In the genomic region with DNA sequence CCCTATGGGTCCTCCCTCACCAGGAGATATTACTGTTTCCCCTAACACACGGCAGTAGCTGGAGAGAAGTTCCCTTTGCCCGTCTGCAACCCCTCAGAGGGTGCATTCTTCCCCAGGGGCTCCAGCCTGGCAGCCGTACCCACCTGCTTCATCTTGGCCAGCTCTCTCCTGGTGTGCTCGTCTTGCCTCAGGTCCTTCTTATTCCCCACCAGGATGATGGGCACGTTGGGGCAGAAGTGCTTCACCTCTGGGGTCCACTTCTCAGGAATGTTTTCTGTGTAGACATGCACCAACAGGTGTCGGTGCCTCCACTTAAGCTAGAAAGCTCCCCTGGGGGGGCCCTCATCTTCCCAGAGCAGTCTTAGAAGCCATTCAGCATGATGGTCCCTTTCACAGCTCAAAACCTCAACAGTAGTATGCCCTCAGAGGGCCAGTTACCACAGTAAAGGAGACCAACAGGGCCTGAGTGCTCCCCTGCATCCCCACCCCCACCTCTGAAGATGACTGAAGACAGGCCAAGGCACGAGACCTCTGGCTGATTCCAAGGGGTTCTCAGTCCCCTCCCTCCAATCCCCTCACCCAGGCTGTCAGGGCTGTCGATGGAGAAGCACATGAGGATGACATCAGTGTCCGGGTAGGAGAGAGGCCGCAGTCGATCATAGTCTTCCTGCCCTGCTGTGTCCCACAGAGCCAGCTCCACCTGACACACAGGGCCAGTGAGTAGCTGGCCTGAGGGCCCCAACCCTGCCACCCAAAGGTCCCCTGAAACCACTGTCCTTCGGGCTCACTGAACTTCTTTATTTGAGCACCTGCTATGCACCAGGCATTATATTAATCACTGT, we compare ENCODE assay signal across 11 cellular contexts. TPM values are rescaled to one million over a fixed set of nuclear protein-coding genes. Genes with fewer than 3 reads are reported as not detected.
DNase-seq lines count a peak whose midpoint lies in the region; ATAC-seq and TF ChIP-seq lines count a peak whose summit lies in the region.
"Had no signal": no experiment of that assay in that cellular context is flagged by ENCODE, and none has a peak within 500 bp of the region (broad histone marks: within the 10 kb centered on the region; RNA-seq: fewer than 3 reads in every experiment).

No MANE protein-coding gene starts in this region.

- intact Hi-C loops in naive thymus-derived CD4-positive, alpha-beta T cell (cut with micrococcal nuclease): no loop called here

- H3K9me3 Mint-ChIP-seq in activated naive CD4-positive, alpha-beta T cell treated with anti-CD3 and anti-CD28 coated beads, Interleukin-2, amount 50 U/mL, for 72 hours: no peaks in the 10 kb centered on the region
- peaks cover 0 to 4% (median 0%) of the 10 kb centered on the region in 5 experiments for H3K9me3 Mint-ChIP-seq in brain
- peaks cover 0 to 3% (median 0%) of the 10 kb centered on the region in 11 donors for H3K9me3 Mint-ChIP-seq in naive thymus-derived CD4-positive, alpha-beta T cell
- H3K9me3 Mint-ChIP-seq in type B pancreatic cell: no peaks in the 10 kb centered on the region

- H3K9me3 ChIP-seq in naive thymus-derived CD4-positive, alpha-beta T cell (ENCODE audit: control insufficient read depth in 2 of 3, low read length in 3 of 3): no peaks in the 10 kb centered on the region
- H3K9me3 ChIP-seq: pancreas had no signal

- H3K4me1 Mint-ChIP-seq in brain (peaks cover 77% of the 10 kb centered on the region), type B pancreatic cell (ENCODE audit: unreplicated experiment) (peaks cover 69% of the 10 kb centered on the region)
- peaks cover 39 to 75% (median 64%) of the 10 kb centered on the region in 7 donors for H3K4me1 Mint-ChIP-seq in naive thymus-derived CD4-positive, alpha-beta T cell

- TF ChIP-seq CTCF in brain (conservative IDR thresholded peaks at IDR 0.05) (no peak), type B pancreatic cell (conservative IDR thresholded peaks at IDR 0.05) (no peak)

- DNase-seq in activated naive CD4-positive, alpha-beta T cell treated with anti-CD3 and anti-CD28 coated beads, Interleukin-2, amount 50 U/mL, for 72 hours (ENCODE audit: low spot score in 2 of 2): no peak
- DNase-seq in activated naive CD4-positive, alpha-beta T cell treated with Interleukin-2 at 50 U/mL for 16 hours: no peak
- DNase-seq in naive thymus-derived CD4-positive, alpha-beta T cell: no peak
- peak; percentile 63 for DNase-seq in type B pancreatic cell (ENCODE audit: extremely low spot score, unreplicated experiment)
- no peak for DNase-seq in stimulated activated CD8-positive, alpha-beta memory T cell treated with anti-CD3 and anti-CD28 coated beads, Interleukin-4, amount 100 ng/mL, for 48 hours
- DNase-seq: activated CD4-positive, alpha-beta T cell treated with anti-CD3 and anti-CD28 coated beads for 36 hours; NCI-H1105; pancreas had no signal

- peaks cover 5% of the 10 kb centered on the region for H3K27me3 Mint-ChIP-seq in brain
- peaks cover 0 to 2% (median 0%) of the 10 kb centered on the region in 5 donors for H3K27me3 Mint-ChIP-seq in naive thymus-derived CD4-positive, alpha-beta T cell
- H3K27me3 Mint-ChIP-seq in type B pancreatic cell: peaks cover 2% of the 10 kb centered on the region
- H3K27me3 Mint-ChIP-seq: activated CD4-positive, alpha-beta T cell treated with anti-CD3 and anti-CD28 coated beads for 36 hours had no signal

- no peak overlapping the region for H3K27ac ChIP-seq in naive thymus-derived CD4-positive, alpha-beta T cell (ENCODE audit: low read depth, low read length)

- ATAC-seq in activated naive CD4-positive, alpha-beta T cell treated with anti-CD3 and anti-CD28 coated beads, Interleukin-2, amount 50 U/mL, for 72 hours: no peak
- no peak for ATAC-seq in naive thymus-derived CD4-positive, alpha-beta T cell
- no peak for ATAC-seq in GM18519 (IDR thresholded peaks at IDR 0.05; ENCODE audit: low FRiP score, unreplicated experiment)
- no peak for ATAC-seq in GM21529 (IDR thresholded peaks at IDR 0.05; ENCODE audit: unreplicated experiment)
- ATAC-seq: activated CD4-positive, alpha-beta T cell treated with anti-CD3 and anti-CD28 coated beads for 36 hours; pancreas had no signal

- peaks cover 28 to 41% of the 10 kb centered on the region in 2 donors for H3K4me1 ChIP-seq in naive thymus-derived CD4-positive, alpha-beta T cell (ENCODE audit: control insufficient read depth in 2 of 2, insufficient read depth in 2 of 2, low read length in 2 of 2)

- H3K4me3 Mint-ChIP-seq in brain (peak overlapping the region in 3 of 5 experiments; percentile 46 to 60 (median 51)), type B pancreatic cell (peak overlapping the region; percentile 67)
- H3K4me3 Mint-ChIP-seq in naive thymus-derived CD4-positive, alpha-beta T cell: peak overlapping the region in 1 of 10 donors; percentile 7
- H3K4me3 Mint-ChIP-seq: activated CD4-positive, alpha-beta T cell treated with anti-CD3 and anti-CD28 coated beads for 36 hours had no signal

- H3K36me3 Mint-ChIP-seq in activated naive CD4-positive, alpha-beta T cell treated with anti-CD3 and anti-CD28 coated beads, Interleukin-2, amount 50 U/mL, for 72 hours: peaks cover 6 to 11% of the 10 kb centered on the region in 2 donors
- peaks cover 18% of the 10 kb centered on the region for H3K36me3 Mint-ChIP-seq in brain
- H3K36me3 Mint-ChIP-seq in naive thymus-derived CD4-positive, alpha-beta T cell: peaks cover 0 to 25% (median 0%) of the 10 kb centered on the region in 5 donors
- peaks cover 27% of the 10 kb centered on the region for H3K36me3 Mint-ChIP-seq in type B pancreatic cell

- peak overlapping the region; percentile 82 to 89 for H3K27ac Mint-ChIP-seq in activated naive CD4-positive, alpha-beta T cell treated with anti-CD3 and anti-CD28 coated beads, Interleukin-2, amount 50 U/mL, for 72 hours
- H3K27ac Mint-ChIP-seq in brain: peak overlapping the region; percentile 24 to 96 (median 78)
- peak overlapping the region; percentile 45 to 90 (median 84) for H3K27ac Mint-ChIP-seq in naive thymus-derived CD4-positive, alpha-beta T cell
- peak overlapping the region; percentile 44 for H3K27ac Mint-ChIP-seq in type B pancreatic cell

- POLR2A ChIA-PET in naive thymus-derived CD4-positive, alpha-beta T cell (lab: Charles Lee): interaction anchor here (0.6 to 1.5 kb wide), 3 partner anchors 29 to 83 kb away, joined by 3 read pairs; a partner anchor contains a TSS

- H3K27me3 ChIP-seq in naive thymus-derived CD4-positive, alpha-beta T cell (ENCODE audit: control insufficient read depth in 2 of 2, insufficient read depth in 2 of 2, low read length in 2 of 2): no peaks in the 10 kb centered on the region
- H3K27me3 ChIP-seq: pancreas had no signal

- H3K4me3 ChIP-seq in naive thymus-derived CD4-positive, alpha-beta T cell (ENCODE audit: low read length): no peak overlapping the region
- H3K4me3 ChIP-seq: pancreas had no signal

- peaks cover 0 to 26% (median 0%) of the 10 kb centered on the region in 3 experiments for H3K36me3 ChIP-seq in naive thymus-derived CD4-positive, alpha-beta T cell (ENCODE audit: control insufficient read depth in 2 of 3, insufficient read depth in 3 of 3, low read length in 3 of 3)

- CTCF ChIA-PET in naive thymus-derived CD4-positive, alpha-beta T cell (lab: Charles Lee): interaction anchor here (1.9 kb wide), 1 partner anchor 28 kb away, joined by 5 read pairs; a partner anchor contains a TSS

RNA-seq across cellular contexts. Expression of a gene that starts 4.3 kb away (rescaled TPM):
- 10 to 100 TPM; 62.4 to 81.8 TPM for total RNA-seq in activated naive CD4-positive, alpha-beta T cell treated with anti-CD3 and anti-CD28 coated beads, Interleukin-2, amount 50 U/mL, for 72 hours
- polyA plus RNA-seq in brain (ENCODE audit: insufficient read depth, low read depth, low replicate concordance): 132 TPM
- 10 to 100 TPM in 3 of 5 experiments, under 1 TPM in 2; 0.57 to 89.1 (median 18.7) TPM for total RNA-seq in naive thymus-derived CD4-positive, alpha-beta T cell
- 1 to 10 TPM; 2.6 to 4.2 TPM for polyA plus RNA-seq in naive thymus-derived CD4-positive, alpha-beta T cell
- 131 and 173 TPM in 2 replicates for total RNA-seq in type B pancreatic cell (ENCODE audit: low replicate concordance)

RNA-seq across cellular contexts. Expression of a gene that starts 12.5 kb away (rescaled TPM):
- 1 to 10 TPM in 1 of 2 donors, under 1 TPM in 1; 0.46 to 1.8 TPM for total RNA-seq in activated naive CD4-positive, alpha-beta T cell treated with anti-CD3 and anti-CD28 coated beads, Interleukin-2, amount 50 U/mL, for 72 hours
- 1.6 TPM for polyA plus RNA-seq in brain (ENCODE audit: insufficient read depth, low read depth, low replicate concordance)
- total RNA-seq in naive thymus-derived CD4-positive, alpha-beta T cell: 1 to 10 TPM in 1 of 5 experiments, under 1 TPM in 2, not detected in 2; 0.46 to 1.6 (median 0.50) TPM
- polyA plus RNA-seq in naive thymus-derived CD4-positive, alpha-beta T cell: not detected
- total RNA-seq in type B pancreatic cell (ENCODE audit: low replicate concordance): 2.5 and 2.6 TPM in 2 replicates

RNA-seq across cellular contexts. Expression of a gene that starts 28.2 kb away (rescaled TPM):
- total RNA-seq in activated naive CD4-positive, alpha-beta T cell treated with anti-CD3 and anti-CD28 coated beads, Interleukin-2, amount 50 U/mL, for 72 hours: 100 to 1,000 TPM in 1 of 2 donors, 10 to 100 TPM in 1; 81.5 to 122 TPM
- polyA plus RNA-seq in brain (ENCODE audit: insufficient read depth, low read depth, low replicate concordance): 25.7 TPM
- 100 to 1,000 TPM in 1 of 5 experiments, 10 to 100 TPM in 4; 85.5 to 126 (median 90.1) TPM for total RNA-seq in naive thymus-derived CD4-positive, alpha-beta T cell
- 10 to 100 TPM; 26.1 to 55.9 TPM for polyA plus RNA-seq in naive thymus-derived CD4-positive, alpha-beta T cell
- 113 and 128 TPM in 2 replicates for total RNA-seq in type B pancreatic cell (ENCODE audit: low replicate concordance)
